In the genomic region with DNA sequence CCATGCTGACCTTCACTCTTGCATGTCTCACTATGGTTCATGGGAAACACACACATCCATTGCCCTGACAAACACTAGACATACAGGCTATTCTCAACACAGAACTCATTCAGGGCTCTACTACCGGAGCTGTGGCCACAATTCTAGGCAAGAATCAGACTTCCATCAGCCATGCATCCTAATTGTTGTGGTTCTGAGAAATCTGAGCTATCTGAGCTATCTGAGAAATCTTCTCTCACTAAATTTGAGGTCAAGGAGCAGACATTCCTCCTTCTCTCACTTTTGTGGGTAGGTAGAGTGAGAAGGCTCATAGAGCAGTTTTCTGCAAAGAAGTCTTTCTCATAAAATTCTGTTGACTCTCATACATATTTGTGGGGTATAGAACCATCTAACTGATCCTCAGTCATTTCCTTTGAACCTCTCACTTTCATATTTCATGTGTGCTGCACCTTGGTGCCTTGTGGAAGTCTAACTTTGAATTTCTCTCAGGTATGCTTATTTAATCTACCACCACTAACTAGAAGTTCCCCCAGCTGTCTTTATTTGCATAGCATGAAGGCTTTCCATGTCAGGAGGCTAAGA, we compare ENCODE assay signal across 18 cellular contexts. TPM values are rescaled to one million over a fixed set of nuclear protein-coding genes. Genes with fewer than 3 reads are reported as not detected.
A peak's percentile ranks its signal among the peaks of the same experiment; 100 is the strongest.
DNase-seq lines count a peak whose midpoint lies in the region; ATAC-seq and TF ChIP-seq lines count a peak whose summit lies in the region.
"Had no signal": no experiment of that assay in that cellular context is flagged by ENCODE, and none has a peak within 500 bp of the region (broad histone marks: within the 10 kb centered on the region; RNA-seq: fewer than 3 reads in every experiment).

No MANE protein-coding gene starts in this region.

- ATAC-seq in GM19023 (IDR thresholded peaks at IDR 0.05; ENCODE audit: unreplicated experiment): no peak

- H3K27me3 Mint-ChIP-seq in type B pancreatic cell: no peaks in the 10 kb centered on the region

- TF ChIP-seq CTCF in type B pancreatic cell (conservative IDR thresholded peaks at IDR 0.05): no peak
- no peak for TF ChIP-seq CTCF in GM10266 (IDR thresholded peaks at IDR 0.05; ENCODE audit: control insufficient read depth, insufficient read depth, low read depth, missing control alignments)

- peaks cover 1% of the 10 kb centered on the region for H3K9me3 Mint-ChIP-seq in type B pancreatic cell

- peak overlapping the region; percentile 43 for H3K27ac Mint-ChIP-seq in type B pancreatic cell
- H3K27ac Mint-ChIP-seq: B cell; CD4-positive, CD25-positive, alpha-beta regulatory T cell had no signal

- no peaks in the 10 kb centered on the region for H3K4me1 Mint-ChIP-seq in type B pancreatic cell (ENCODE audit: unreplicated experiment)
- H3K4me1 Mint-ChIP-seq: B cell; CD4-positive, CD25-positive, alpha-beta regulatory T cell had no signal

- DNase-seq in LoVo (ENCODE audit: low spot score) (peak; percentile 32), RPMI7951 (ENCODE audit: low read depth) (peak; percentile 43), glomerular visceral epithelial cell (ENCODE audit: extremely low spot score) (peak; percentile 51), type B pancreatic cell (ENCODE audit: extremely low spot score, unreplicated experiment) (no peak), NCI-H345 (lab: John Stamatoyannopoulos, UW) (no peak), GM10266 (ENCODE audit: extremely low spot score) (no peak)
- DNase-seq: Caco-2; CD4-positive, CD25-positive, alpha-beta regulatory T cell; DMS53; NCI-H1048; NCI-H1436 treated with DMSO at 0.1 percent for 48 hours; NCI-H2081; NCI-H524; NK-92 treated with Interleukin-12 subunit alpha and Interleukin-12 subunit beta, amount 100 ng/mL, for 24 hours; OCI-M1; SJCRH30 had no signal

- H3K4me3 Mint-ChIP-seq in type B pancreatic cell: no peak overlapping the region
- H3K4me3 Mint-ChIP-seq: B cell; CD4-positive, CD25-positive, alpha-beta regulatory T cell had no signal

- H3K36me3 Mint-ChIP-seq in type B pancreatic cell: no peaks in the 10 kb centered on the region
- H3K36me3 Mint-ChIP-seq: CD4-positive, CD25-positive, alpha-beta regulatory T cell had no signal

RNA-seq across cellular contexts. Expression of a gene that starts 43.6 kb away (rescaled TPM):
- 0.24 and 0.39 TPM in 2 replicates for total RNA-seq in RPMI7951 (2014; rRNA removed; shearing (Covaris generic))
- total RNA-seq in type B pancreatic cell (ENCODE audit: low replicate concordance): 20.0 and 36.0 TPM in 2 replicates
- total RNA-seq: B cell; CD4-positive, CD25-positive, alpha-beta regulatory T cell; SJCRH30 had no signal

Comparison
In these comparisons a context has a peak if more than half of its experiments do, and no peak if none do; other contexts are left out.
1. DNase-seq: peak in LoVo (single experiment), RPMI7951 (single experiment) and glomerular visceral epithelial cell (single experiment); none in type B pancreatic cell (single experiment), NCI-H345 (single experiment) and GM10266 (single experiment).
2. RNA of a gene that starts 43.6 kb away (total RNA-seq): 20.0 to 36.0 TPM in type B pancreatic cell; 0.24 to 0.39 TPM in RPMI7951; every median in the first group is over 10 times any median in the second.